ENCODE assay signal across 10 cellular contexts in the genomic region with DNA sequence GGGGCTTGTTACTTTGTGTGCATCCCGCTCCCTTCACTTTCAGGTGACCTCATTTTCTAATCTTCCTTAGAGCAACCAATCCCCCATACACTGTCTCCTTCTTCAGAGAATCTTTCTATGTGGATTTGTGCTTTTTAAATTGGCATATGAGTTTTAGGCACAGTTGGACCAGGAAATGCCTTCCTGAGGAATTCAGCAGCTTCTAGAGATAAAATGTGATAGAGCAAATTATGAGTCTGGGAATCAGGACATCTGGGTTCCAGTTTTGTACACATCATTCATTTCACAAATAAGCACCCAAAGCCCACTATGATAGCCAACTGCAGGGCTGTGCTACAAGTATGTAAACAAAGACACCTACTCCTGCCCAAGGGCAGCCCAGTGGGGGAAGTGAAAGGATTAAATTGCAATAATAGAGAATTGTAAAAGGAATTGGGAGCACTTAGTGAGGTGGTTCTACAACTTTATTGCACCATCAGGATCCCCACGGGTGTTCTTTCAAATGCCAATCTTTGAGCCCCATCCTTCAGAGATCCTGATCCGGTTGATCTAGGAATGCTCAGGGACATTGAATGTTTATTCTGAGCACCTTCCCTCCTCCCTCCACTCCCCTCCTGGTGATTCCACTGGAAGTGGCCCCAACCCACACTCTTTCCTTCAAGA. TPM values are rescaled to one million over a fixed set of nuclear protein-coding genes. Genes with fewer than 3 reads are reported as not detected.
DNase-seq lines count a peak whose midpoint lies in the region; ATAC-seq and TF ChIP-seq lines count a peak whose summit lies in the region.
"Had no signal": no experiment of that assay in that cellular context is flagged by ENCODE, and none has a peak within 500 bp of the region (broad histone marks: within the 10 kb centered on the region; RNA-seq: fewer than 3 reads in every experiment).

No MANE protein-coding gene starts in this region.

- peaks cover 19% of the 10 kb centered on the region for H3K4me1 Mint-ChIP-seq in CD8-positive, alpha-beta T cell (ENCODE audit: low read depth)
- peaks cover 37% of the 10 kb centered on the region for H3K4me1 Mint-ChIP-seq in activated naive CD8-positive, alpha-beta T cell treated with anti-CD3 and anti-CD28 coated beads, Interleukin-2, amount 50 U/mL, for 24 hours

- peak overlapping the region; percentile 37 for H3K27ac Mint-ChIP-seq in CD8-positive, alpha-beta T cell
- peak overlapping the region; percentile 3 for H3K27ac Mint-ChIP-seq in activated naive CD8-positive, alpha-beta T cell treated with anti-CD3 and anti-CD28 coated beads, Interleukin-2, amount 50 U/mL, for 24 hours

- H3K79me2 ChIP-seq in MM.1S (ENCODE audit: low read length) = no peaks in the 10 kb centered on the region

- H2AK5ac ChIP-seq in mesenchymal stem cell (ENCODE audit: low read length, severe bottlenecking) = peak overlapping the region; percentile 96

- no peak overlapping the region for H3K4me3 Mint-ChIP-seq in CD8-positive, alpha-beta T cell
- no peak overlapping the region for H3K4me3 Mint-ChIP-seq in activated naive CD8-positive, alpha-beta T cell treated with anti-CD3 and anti-CD28 coated beads, Interleukin-2, amount 50 U/mL, for 24 hours

- peaks cover 21% of the 10 kb centered on the region for H3K36me3 Mint-ChIP-seq in CD8-positive, alpha-beta T cell
- H3K36me3 Mint-ChIP-seq in activated naive CD8-positive, alpha-beta T cell treated with anti-CD3 and anti-CD28 coated beads, Interleukin-2, amount 50 U/mL, for 24 hours (ENCODE audit: low read depth) = peaks cover 34% of the 10 kb centered on the region

- H3K4me2 ChIP-seq in mesenchymal stem cell (ENCODE audit: low read length, poor library complexity, severe bottlenecking) (no peak overlapping the region), MM.1S (ENCODE audit: low read depth, low read length) (no peak overlapping the region)

- no peak overlapping the region for H3K23ac ChIP-seq in mesenchymal stem cell (ENCODE audit: low read length in 2 of 2)

- WGBS in mesenchymal stem cell = 4% methylated on average over 2 of the region's 3 CpGs

- H3K18ac ChIP-seq in mesenchymal stem cell (ENCODE audit: low read depth in 1 of 2, low read length in 2 of 2) = no peak overlapping the region

- no peak for DNase-seq in CD8-positive, alpha-beta T cell
- peak; percentile 24 for DNase-seq in HT-29 (ENCODE audit: low spot score)
- no peak for DNase-seq in activated naive CD8-positive, alpha-beta T cell treated with anti-CD3 and anti-CD28 coated beads, Interleukin-2, amount 50 U/mL, for 24 hours
- no peak for DNase-seq in mesenchymal stem cell
- DNase-seq in MM.1S = no peak
- DNase-seq: spleen had no signal

- H4K20me1 ChIP-seq in MM.1S (ENCODE audit: insufficient read depth, low read length) = no peaks in the 10 kb centered on the region

- peak overlapping the region; percentile 54 for H2BK5ac ChIP-seq in mesenchymal stem cell (ENCODE audit: low read depth, low read length, poor library complexity, severe bottlenecking)

- no peaks in the 10 kb centered on the region for H3K27me3 ChIP-seq in CD8-positive, alpha-beta T cell (ENCODE audit: insufficient read depth, low read length)
- H3K27me3 ChIP-seq in mesenchymal stem cell (ENCODE audit: control insufficient read depth in 1 of 2, insufficient read depth in 1 of 2, low read length in 2 of 2) (no peaks in the 10 kb centered on the region), MM.1S (replicated peaks; ENCODE audit: insufficient read depth, low read length) (no peaks in the 10 kb centered on the region)
- H3K27me3 ChIP-seq: spleen, tibial artery had no signal

- H3K9me3 Mint-ChIP-seq in CD8-positive, alpha-beta T cell = no peaks in the 10 kb centered on the region
- H3K9me3 Mint-ChIP-seq in activated naive CD8-positive, alpha-beta T cell treated with anti-CD3 and anti-CD28 coated beads, Interleukin-2, amount 50 U/mL, for 24 hours = no peaks in the 10 kb centered on the region

- CTCF ChIA-PET in CD8-positive, alpha-beta T cell (lab: Charles Lee) = interaction anchor here (0.9 to 1.2 kb wide), 2 partner anchors 13 to 20 kb away, joined by 3 read pairs; no protein-coding TSS in a partner anchor

- H3K79me1 ChIP-seq in mesenchymal stem cell (replicated peaks; ENCODE audit: low read length, poor library complexity, severe bottlenecking) = peaks cover 4% of the 10 kb centered on the region

- POLR2A ChIA-PET in CD8-positive, alpha-beta T cell (lab: Charles Lee) = interaction anchor here (1.1 kb wide), 1 partner anchor 11 kb away, joined by 3 read pairs; no protein-coding TSS in a partner anchor

- no peak overlapping the region for H2BK15ac ChIP-seq in mesenchymal stem cell (ENCODE audit: low read depth, poor library complexity, severe bottlenecking)

- no peak overlapping the region for H2BK12ac ChIP-seq in mesenchymal stem cell (ENCODE audit: low read length in 2 of 2)

- H2AFZ ChIP-seq in mesenchymal stem cell (ENCODE audit: low read depth, low read length) (no peak overlapping the region), MM.1S (ENCODE audit: low read length) (no peak overlapping the region)

- H3K9me2 ChIP-seq in MM.1S (replicated peaks; ENCODE audit: insufficient read depth, low read length) = no peaks in the 10 kb centered on the region

- no peak for ATAC-seq in CD8-positive, alpha-beta T cell
- ATAC-seq in activated naive CD8-positive, alpha-beta T cell treated with anti-CD3 and anti-CD28 coated beads, Interleukin-2, amount 50 U/mL, for 24 hours = no peak
- ATAC-seq in HG02970 (IDR thresholded peaks at IDR 0.05; ENCODE audit: low FRiP score, unreplicated experiment) = no peak
- no peak for ATAC-seq in GM21390 (IDR thresholded peaks at IDR 0.05; ENCODE audit: unreplicated experiment)
- no peak for ATAC-seq in GM21528 (IDR thresholded peaks at IDR 0.05; ENCODE audit: low FRiP score, unreplicated experiment)

- H2BK120ac ChIP-seq in mesenchymal stem cell (ENCODE audit: low read depth, low read length) = no peak overlapping the region

- no peak for TF ChIP-seq CTCF in CD8-positive, alpha-beta T cell (IDR thresholded peaks at IDR 0.05)
- TF ChIP-seq CTCF in MM.1S (IDR thresholded peaks at IDR 0.05; ENCODE audit: low read length) = no peak

- no peak overlapping the region for H4K91ac ChIP-seq in mesenchymal stem cell (ENCODE audit: low read length)

- H3K9ac ChIP-seq in mesenchymal stem cell (ENCODE audit: low read length) = peak overlapping the region; percentile 64
- no peak overlapping the region for H3K9ac ChIP-seq in MM.1S (ENCODE audit: low read length)

- H3K4ac ChIP-seq in mesenchymal stem cell (ENCODE audit: low read depth in 1 of 2, low read length in 2 of 2) = no peak overlapping the region

- no peak overlapping the region for H4K8ac ChIP-seq in mesenchymal stem cell (ENCODE audit: low read length)

- peaks cover 3% of the 10 kb centered on the region for H3K36me3 ChIP-seq in CD8-positive, alpha-beta T cell (ENCODE audit: insufficient read depth, low read length)
- H3K36me3 ChIP-seq in mesenchymal stem cell (ENCODE audit: control insufficient read depth in 1 of 2, insufficient read depth in 2 of 2, low read depth in 1 of 2, low read length in 2 of 2) = peaks cover 3 to 10% of the 10 kb centered on the region in 2 experiments
- no peaks in the 10 kb centered on the region for H3K36me3 ChIP-seq in MM.1S (replicated peaks; ENCODE audit: insufficient read depth, low read length)
- H3K36me3 ChIP-seq: tibial artery had no signal

- H3K27me3 Mint-ChIP-seq in CD8-positive, alpha-beta T cell (ENCODE audit: low read depth) = no peaks in the 10 kb centered on the region
- no peaks in the 10 kb centered on the region for H3K27me3 Mint-ChIP-seq in activated naive CD8-positive, alpha-beta T cell treated with anti-CD3 and anti-CD28 coated beads, Interleukin-2, amount 50 U/mL, for 24 hours

- H3K4me3 ChIP-seq in CD8-positive, alpha-beta T cell (ENCODE audit: low read depth, low read length) = no peak overlapping the region
- H3K4me3 ChIP-seq in mesenchymal stem cell (ENCODE audit: insufficient read depth in 1 of 2, low read depth in 1 of 2, low read length in 2 of 2) (peak overlapping the region in 1 of 2 experiments; percentile 51), MM.1S (ENCODE audit: low read length) (no peak overlapping the region)
- H3K4me3 ChIP-seq: spleen, tibial artery had no signal

- intact Hi-C loops in CD8-positive, alpha-beta T cell (cut with DNase I, micrococcal nuclease) = no loop called here

- H3K27ac ChIP-seq in CD8-positive, alpha-beta T cell (ENCODE audit: low read depth, low read length) = no peak overlapping the region
- H3K27ac ChIP-seq in mesenchymal stem cell (ENCODE audit: low read length, poor library complexity, severe bottlenecking) (peak overlapping the region; percentile 99), MM.1S (ENCODE audit: low read length) (no peak overlapping the region)
- H3K27ac ChIP-seq: spleen, tibial artery had no signal

- H3K14ac ChIP-seq in mesenchymal stem cell (ENCODE audit: low read length in 2 of 2) = no peak overlapping the region

- no peaks in the 10 kb centered on the region for H3K4me1 ChIP-seq in CD8-positive, alpha-beta T cell (ENCODE audit: insufficient read depth, low read length)
- H3K4me1 ChIP-seq in mesenchymal stem cell (ENCODE audit: control insufficient read depth, insufficient read depth, low read depth, low read length) (peaks cover 19% of the 10 kb centered on the region), MM.1S (ENCODE audit: low read length) (no peaks in the 10 kb centered on the region)

- H3K9me3 ChIP-seq in CD8-positive, alpha-beta T cell (ENCODE audit: low read length) = no peaks in the 10 kb centered on the region
- no peaks in the 10 kb centered on the region for H3K9me3 ChIP-seq in mesenchymal stem cell (ENCODE audit: control insufficient read depth, low read length)
- no peaks in the 10 kb centered on the region for H3K9me3 ChIP-seq in MM.1S (replicated peaks; ENCODE audit: insufficient read depth, low read length)
- H3K9me3 ChIP-seq: spleen, tibial artery had no signal

- H3F3A ChIP-seq in MM.1S (ENCODE audit: insufficient read depth, low read length) = no peaks in the 10 kb centered on the region; the same call in 1 of the 2 replicates

RNA-seq across cellular contexts. Expression of a gene that starts 11.3 kb away (rescaled TPM):
- 10 to 100 TPM; 85.3 to 89.5 TPM for total RNA-seq in CD8-positive, alpha-beta T cell
- total RNA-seq in HT-29 (2014; rRNA removed; shearing (Covaris generic)) = 39.2 and 47.6 TPM in 2 replicates
- 33.7 TPM for polyA plus RNA-seq in mesenchymal stem cell (2013, experiment 1 of 2)
- 36.1 TPM for polyA plus RNA-seq in mesenchymal stem cell (2013, experiment 2 of 2)

RNA-seq across cellular contexts. Expression of a gene that starts 54.2 kb away (rescaled TPM):
- total RNA-seq in CD8-positive, alpha-beta T cell = 1,000 to 10,000 TPM; 1,479 to 1,577 TPM
- total RNA-seq in HT-29 (2014; rRNA removed; shearing (Covaris generic)) = 4,823 and 6,107 TPM in 2 replicates
- 4,228 TPM for polyA plus RNA-seq in mesenchymal stem cell (2013, experiment 1 of 2)
- polyA plus RNA-seq in mesenchymal stem cell (2013, experiment 2 of 2) = 4,226 TPM
